ENCODE assay signal across 12 cellular contexts in the genomic region with DNA sequence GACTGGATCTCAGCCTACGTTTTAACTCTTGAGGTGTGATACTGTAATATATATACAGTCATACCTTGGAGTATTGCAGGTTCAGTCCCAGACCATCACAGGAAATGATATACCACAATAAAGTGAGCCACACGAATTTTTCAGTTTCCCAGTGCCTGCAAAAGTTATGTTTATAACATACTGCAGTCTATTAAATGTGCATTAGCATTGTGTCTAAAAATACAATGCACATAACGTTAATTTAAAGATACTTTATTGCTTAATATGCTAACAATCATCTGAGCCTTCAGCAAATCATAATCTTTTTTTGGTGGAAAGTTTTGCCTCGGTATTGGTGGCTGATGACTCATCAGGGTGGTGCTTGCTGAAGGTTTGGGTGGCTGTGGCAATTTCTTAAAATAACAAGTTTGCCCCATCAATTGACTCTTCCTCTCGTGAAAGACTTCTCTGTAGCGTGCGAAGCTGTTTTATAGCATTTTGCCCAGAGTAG. TPM values are rescaled to one million over a fixed set of nuclear protein-coding genes. Genes with fewer than 3 reads are reported as not detected.
DNase-seq lines count a peak whose midpoint lies in the region; ATAC-seq and TF ChIP-seq lines count a peak whose summit lies in the region.
"Had no signal": no experiment of that assay in that cellular context is flagged by ENCODE, and none has a peak within 500 bp of the region (broad histone marks: within the 10 kb centered on the region; RNA-seq: fewer than 3 reads in every experiment).

No MANE protein-coding gene starts in this region.

- no peaks in the 10 kb centered on the region for H3K4me1 ChIP-seq in Karpas-422 (ENCODE audit: low read length)
- H3K4me1 ChIP-seq: tibial nerve had no signal

- intact Hi-C loops in activated CD8-positive, alpha-beta T cell treated with anti-CD3 and anti-CD28 coated beads for 36 hours (cut with micrococcal nuclease): loop anchor here (1.0 to 10.0 kb wide), 3 partner anchors 19 to 198 kb away; a partner anchor contains a TSS
- intact Hi-C loops in left ventricle myocardium superior (cut with micrococcal nuclease): no loop called here

- no peak for TF ChIP-seq CTCF in activated CD8-positive, alpha-beta T cell treated with anti-CD3 and anti-CD28 coated beads for 36 hours (IDR thresholded peaks at IDR 0.05)

- H3K4me3 ChIP-seq in Karpas-422 (ENCODE audit: low read length): no peak overlapping the region
- H3K4me3 ChIP-seq: skin epidermis, tibial nerve had no signal

- peaks cover 6% of the 10 kb centered on the region for H3K79me2 ChIP-seq in Karpas-422 (ENCODE audit: low read length)

- H3K27ac ChIP-seq in Karpas-422 (ENCODE audit: low read length): no peak overlapping the region
- H3K27ac ChIP-seq: tibial nerve had no signal

- H3K4me2 ChIP-seq in Karpas-422 (ENCODE audit: low read depth, low read length, poor library complexity, severe bottlenecking): no peak overlapping the region

- DNase-seq in activated CD8-positive, alpha-beta memory T cell treated with anti-CD3 and anti-CD28 coated beads, Interleukin-2, amount 50 U/mL, for 24 hours (ENCODE audit: extremely low read depth): peak; percentile 17
- no peak for DNase-seq in activated CD8-positive, alpha-beta memory T cell treated with anti-CD3 and anti-CD28 coated beads, Interleukin-2, amount 50 U/mL, for 48 hours
- peak; percentile 70 for DNase-seq in activated CD8-positive, alpha-beta T cell treated with anti-CD3 and anti-CD28 coated beads for 36 hours
- DNase-seq in effector memory CD8-positive, alpha-beta T cell: peak; percentile 17 to 36 (median 33)
- peak; percentile 41 for DNase-seq in stimulated activated naive CD8-positive, alpha-beta T cell treated with anti-CD3 and anti-CD28 coated beads, Interleukin-15, Interleukin-2, amounts not matched to agents 100 U/mL and 50 U/mL, for 24 hours
- DNase-seq in left ventricle myocardium superior: no peak
- DNase-seq in Karpas-422: no peak
- DNase-seq in DMS114 treated with DMSO at 0.1 percent for 48 hours (lab: John Stamatoyannopoulos, UW; ENCODE audit: unreplicated experiment): no peak
- DNase-seq: NCI-H187 treated with DMSO at 0.1 percent for 48 hours had no signal

- H4K20me1 ChIP-seq in Karpas-422 (ENCODE audit: insufficient read depth, low read depth, low read length): no peaks in the 10 kb centered on the region

- H3K36me3 Mint-ChIP-seq in activated CD8-positive, alpha-beta T cell treated with anti-CD3 and anti-CD28 coated beads for 36 hours (ENCODE audit: low read depth): peaks cover 51% of the 10 kb centered on the region
- H3K36me3 Mint-ChIP-seq in effector memory CD8-positive, alpha-beta T cell (ENCODE audit: insufficient read depth): peaks cover 25% of the 10 kb centered on the region

- peak overlapping the region; percentile 37 for H3K4me3 Mint-ChIP-seq in activated CD8-positive, alpha-beta T cell treated with anti-CD3 and anti-CD28 coated beads for 36 hours
- H3K4me3 Mint-ChIP-seq in effector memory CD8-positive, alpha-beta T cell: peak overlapping the region; percentile 64
- H3K4me3 Mint-ChIP-seq: dendritic cell treated with granulocyte-macrophage colony-stimulating factor and Interleukin-4, amounts not matched to agents 40 ng/mL and 50 ng/mL, for 4 days had no signal

- POLR2A ChIA-PET in activated CD8-positive, alpha-beta T cell treated with anti-CD3 and anti-CD28 coated beads for 36 hours (lab: Charles Lee): interaction anchor here (0.9 to 3.4 kb wide), 3 partner anchors 18 to 201 kb away, joined by 4 to 13 read pairs (median 6); a partner anchor contains a TSS

- H3K27me3 Mint-ChIP-seq in activated CD8-positive, alpha-beta T cell treated with anti-CD3 and anti-CD28 coated beads for 36 hours: no peaks in the 10 kb centered on the region
- H3K27me3 Mint-ChIP-seq in effector memory CD8-positive, alpha-beta T cell: no peaks in the 10 kb centered on the region
- H3K27me3 Mint-ChIP-seq: dendritic cell treated with granulocyte-macrophage colony-stimulating factor and Interleukin-4, amounts not matched to agents 40 ng/mL and 50 ng/mL, for 4 days had no signal

- no peak overlapping the region for H2AFZ ChIP-seq in Karpas-422 (ENCODE audit: low read length)

- H3K27ac Mint-ChIP-seq in activated CD8-positive, alpha-beta T cell treated with anti-CD3 and anti-CD28 coated beads for 36 hours: peak overlapping the region; percentile 95
- H3K27ac Mint-ChIP-seq in effector memory CD8-positive, alpha-beta T cell: peak overlapping the region; percentile 91 to 92
- H3K27ac Mint-ChIP-seq: dendritic cell treated with granulocyte-macrophage colony-stimulating factor and Interleukin-4, amounts not matched to agents 40 ng/mL and 50 ng/mL, for 4 days had no signal

- H3K9me3 Mint-ChIP-seq in activated CD8-positive, alpha-beta T cell treated with anti-CD3 and anti-CD28 coated beads for 36 hours: no peaks in the 10 kb centered on the region
- no peaks in the 10 kb centered on the region for H3K9me3 Mint-ChIP-seq in effector memory CD8-positive, alpha-beta T cell
- H3K9me3 Mint-ChIP-seq: dendritic cell treated with granulocyte-macrophage colony-stimulating factor and Interleukin-4, amounts not matched to agents 40 ng/mL and 50 ng/mL, for 4 days had no signal

- no peaks in the 10 kb centered on the region for H3K27me3 ChIP-seq in Karpas-422 (ENCODE audit: low read length)
- H3K27me3 ChIP-seq: tibial nerve had no signal

- no peak overlapping the region for H3K9ac ChIP-seq in Karpas-422 (ENCODE audit: low read length)

- ATAC-seq in activated CD8-positive, alpha-beta T cell treated with anti-CD3 and anti-CD28 coated beads for 36 hours: peak; percentile 86
- ATAC-seq in effector memory CD8-positive, alpha-beta T cell (replicated peaks): peak; percentile 82
- peak; percentile 89 for ATAC-seq in stimulated activated naive CD8-positive, alpha-beta T cell treated with anti-CD3 and anti-CD28 coated beads, Interleukin-15, Interleukin-2, amounts not matched to agents 100 U/mL and 50 U/mL, for 24 hours
- no peak for ATAC-seq in left ventricle myocardium superior

- H3K9me2 ChIP-seq in Karpas-422 (replicated peaks; ENCODE audit: insufficient read depth, low read length): no peaks in the 10 kb centered on the region

- H3K9me3 ChIP-seq in Karpas-422 (ENCODE audit: low read length): no peaks in the 10 kb centered on the region
- H3K9me3 ChIP-seq: tibial nerve had no signal

- peaks cover 49% of the 10 kb centered on the region for H3K4me1 Mint-ChIP-seq in activated CD8-positive, alpha-beta T cell treated with anti-CD3 and anti-CD28 coated beads for 36 hours (ENCODE audit: low read depth)
- peaks cover 29 to 56% of the 10 kb centered on the region in 2 donors for H3K4me1 Mint-ChIP-seq in effector memory CD8-positive, alpha-beta T cell (ENCODE audit: low read depth in 2 of 2)

- peaks cover 24% of the 10 kb centered on the region for H3K36me3 ChIP-seq in Karpas-422 (ENCODE audit: insufficient read depth, low read length)

- CTCF ChIA-PET in activated CD8-positive, alpha-beta T cell treated with anti-CD3 and anti-CD28 coated beads for 36 hours (lab: Charles Lee): interaction anchor here (1.3 kb wide), 1 partner anchor 22 kb away, joined by 3 read pairs; no protein-coding TSS in a partner anchor

RNA-seq across cellular contexts. Expression of a gene that starts 18.9 kb away (rescaled TPM):
- 10 to 100 TPM; 24.3 to 26.4 TPM for total RNA-seq in activated CD8-positive, alpha-beta T cell treated with anti-CD3 and anti-CD28 coated beads for 36 hours
- 16.0 TPM for total RNA-seq in left ventricle myocardium superior
- total RNA-seq in Karpas-422 (2014; rRNA removed; shearing (Covaris generic); ENCODE audit: low replicate concordance): 17.2 and 26.9 TPM in 2 replicates

RNA-seq across cellular contexts. Expression of a gene that starts 45.1 kb away (rescaled TPM):
- total RNA-seq in activated CD8-positive, alpha-beta T cell treated with anti-CD3 and anti-CD28 coated beads for 36 hours: 10 to 100 TPM; 81.0 to 87.9 TPM
- 21.4 TPM for total RNA-seq in left ventricle myocardium superior
- total RNA-seq in Karpas-422 (2014; rRNA removed; shearing (Covaris generic); ENCODE audit: low replicate concordance): 44.5 and 47.2 TPM in 2 replicates

RNA-seq across cellular contexts. Expression of a gene that starts 45.3 kb away (rescaled TPM):
- 10 to 100 TPM; 31.6 to 35.9 TPM for total RNA-seq in activated CD8-positive, alpha-beta T cell treated with anti-CD3 and anti-CD28 coated beads for 36 hours
- 14.8 TPM for total RNA-seq in left ventricle myocardium superior
- total RNA-seq in Karpas-422 (2014; rRNA removed; shearing (Covaris generic); ENCODE audit: low replicate concordance): 17.1 and 53.9 TPM in 2 replicates

Comparison
In these comparisons a context has a peak if more than half of its experiments do, and no peak if none do; other contexts are left out.
1. DNase-seq: peak in activated CD8-positive, alpha-beta memory T cell treated with anti-CD3 and anti-CD28 coated beads, Interleukin-2, amount 50 U/mL, for 24 hours (single experiment), activated CD8-positive, alpha-beta T cell treated with anti-CD3 and anti-CD28 coated beads for 36 hours (single experiment), effector memory CD8-positive, alpha-beta T cell (3 of 3) and stimulated activated naive CD8-positive, alpha-beta T cell treated with anti-CD3 and anti-CD28 coated beads, Interleukin-15, Interleukin-2, amounts not matched to agents 100 U/mL and 50 U/mL, for 24 hours (single experiment); none in activated CD8-positive, alpha-beta memory T cell treated with anti-CD3 and anti-CD28 coated beads, Interleukin-2, amount 50 U/mL, for 48 hours (single experiment), left ventricle myocardium superior (single experiment), Karpas-422 (single experiment) and DMS114 treated with DMSO at 0.1 percent for 48 hours (single experiment).